ENCODE assay signal across 11 cellular contexts in genomic region chr4:3355266-3355748, GRCh38.
DNase-seq lines count a peak whose midpoint lies in the region; ATAC-seq and TF ChIP-seq lines count a peak whose summit lies in the region.
"Had no signal": no experiment of that assay in that cellular context is flagged by ENCODE, and none has a peak within 500 bp of the region (broad histone marks: within the 10 kb centered on the region; RNA-seq: fewer than 3 reads in every experiment).

No MANE protein-coding gene starts in this region.

- H3K9me3 Mint-ChIP-seq in dendritic cell treated with granulocyte-macrophage colony-stimulating factor and Interleukin-4, amounts not matched to agents 40 ng/mL and 50 ng/mL, for 4 days, result peaks cover 27% of the 10 kb centered on the region

- H3K4me1 Mint-ChIP-seq in dendritic cell treated with granulocyte-macrophage colony-stimulating factor and Interleukin-4, amounts not matched to agents 40 ng/mL and 50 ng/mL, for 4 days (ENCODE audit: low read depth), result peaks cover 20% of the 10 kb centered on the region

- peak; percentile 70 for DNase-seq in GM13976 (ENCODE audit: low spot score)
- DNase-seq in ACHN, result no peak
- DNase-seq in GOT3 (lab: John Stamatoyannopoulos, UW), result no peak
- DNase-seq in effector CD4-positive, alpha-beta T cell, result no peak
- DNase-seq: DND-41, NCI-H1105 had no signal

- H3K27me3 Mint-ChIP-seq in dendritic cell treated with granulocyte-macrophage colony-stimulating factor and Interleukin-4, amounts not matched to agents 40 ng/mL and 50 ng/mL, for 4 days, result no peaks in the 10 kb centered on the region

- in situ Hi-C loops in GM13976 (cut with MboI; ENCODE audit: low sequenced_read_pairs, unreplicated experiment) (no loop called here), ACHN (cut with HindIII; ENCODE audit: low pct_ligation_motif_present, low pct_unique_long_range_greater_than_20kb, low sequenced_read_pairs) (no loop called here)

- H3K27ac Mint-ChIP-seq in dendritic cell treated with granulocyte-macrophage colony-stimulating factor and Interleukin-4, amounts not matched to agents 40 ng/mL and 50 ng/mL, for 4 days, result peak overlapping the region; percentile 78
- H3K27ac Mint-ChIP-seq: activated naive CD4-positive, alpha-beta T cell treated with anti-CD3 and anti-CD28 coated beads, Interleukin-2, amount 50 U/mL, for 72 hours had no signal

- no peak for TF ChIP-seq CTCF in GM13976 (IDR thresholded peaks at IDR 0.05; ENCODE audit: borderline replicate concordance, control extremely low read depth, extremely low read depth, insufficient read depth, missing control alignments)

- H3K4me3 Mint-ChIP-seq in dendritic cell treated with granulocyte-macrophage colony-stimulating factor and Interleukin-4, amounts not matched to agents 40 ng/mL and 50 ng/mL, for 4 days, result no peak overlapping the region

- peak; percentile 79 for ATAC-seq in GM19452 (IDR thresholded peaks at IDR 0.05; ENCODE audit: unreplicated experiment)
- ATAC-seq in HG03139 (IDR thresholded peaks at IDR 0.05; ENCODE audit: unreplicated experiment), result peak; percentile 75
- ATAC-seq in esophagus mucosa, result no peak

- peaks cover 15% of the 10 kb centered on the region for H3K36me3 Mint-ChIP-seq in dendritic cell treated with granulocyte-macrophage colony-stimulating factor and Interleukin-4, amounts not matched to agents 40 ng/mL and 50 ng/mL, for 4 days (ENCODE audit: low read depth)

- intact Hi-C loops in dendritic cell treated with granulocyte-macrophage colony-stimulating factor and Interleukin-4, amounts not matched to agents 40 ng/mL and 50 ng/mL, for 4 days (cut with micrococcal nuclease), result no loop called here
